ENCODE assay signal across 26 cellular contexts in genomic region chr20:25464501-25465204, GRCh38. TPM values are rescaled to one million over a fixed set of nuclear protein-coding genes. Genes with fewer than 3 reads are reported as not detected.
DNase-seq lines count a peak whose midpoint lies in the region; ATAC-seq, FAIRE-seq and TF ChIP-seq lines count a peak whose summit lies in the region.
"Had no signal": no experiment of that assay in that cellular context is flagged by ENCODE, and none has a peak within 500 bp of the region (broad histone marks: within the 10 kb centered on the region; RNA-seq: fewer than 3 reads in every experiment).

No MANE protein-coding gene starts in this region.

- no peak overlapping the region for H3K4me3 Mint-ChIP-seq in GM23338
- H3K4me3 Mint-ChIP-seq in neural crest cell: no peak overlapping the region
- no peak overlapping the region for H3K4me3 Mint-ChIP-seq in MCF 10A (ENCODE audit: unreplicated experiment)
- H3K4me3 Mint-ChIP-seq: activated CD4-positive, alpha-beta memory T cell treated with anti-CD3 and anti-CD28 coated beads for 36 hours; activated naive CD8-positive, alpha-beta T cell treated with anti-CD3 and anti-CD28 coated beads, Interleukin-2, amount 10 ng/mL, durations not matched to agents 7 days and 5 days; naive thymus-derived CD4-positive, alpha-beta T cell; stimulated activated effector memory CD8-positive, alpha-beta T cell treated with anti-CD3 and anti-CD28 coated beads, Interleukin-12 subunit alpha, Interleukin-12 subunit beta, amount 100 ng/mL, for 72 hours had no signal

- H3F3A ChIP-seq in GM23338 (replicated peaks; ENCODE audit: low read depth): no peaks in the 10 kb centered on the region

- no peak overlapping the region for H2AFZ ChIP-seq in GM23338

- H3K4me2 ChIP-seq in GM23338: no peak overlapping the region

- H3K9me3 Mint-ChIP-seq in GM23338: no peaks in the 10 kb centered on the region; the same call in 2 of the 3 replicates
- H3K9me3 Mint-ChIP-seq in neural crest cell: no peaks in the 10 kb centered on the region
- H3K9me3 Mint-ChIP-seq in MCF 10A (ENCODE audit: unreplicated experiment): no peaks in the 10 kb centered on the region
- H3K9me3 Mint-ChIP-seq: activated CD4-positive, alpha-beta memory T cell treated with anti-CD3 and anti-CD28 coated beads for 36 hours; activated naive CD8-positive, alpha-beta T cell treated with anti-CD3 and anti-CD28 coated beads, Interleukin-2, amount 10 ng/mL, durations not matched to agents 7 days and 5 days; activated T-helper 2 cell treated with anti-CD3 and anti-CD28 coated beads, Interferon-gamma antibody, Interleukin-2, Interleukin-4, amounts not matched to agents 10 μg/mL and 5 μg/mL and 100 μg/mL, durations not matched to agents 14 hours and 24 hours and 36 hours; naive thymus-derived CD4-positive, alpha-beta T cell; stimulated activated effector memory CD8-positive, alpha-beta T cell treated with anti-CD3 and anti-CD28 coated beads, Interleukin-12 subunit alpha, Interleukin-12 subunit beta, amount 100 ng/mL, for 72 hours had no signal

- DNase-seq in AG10803 (ENCODE audit: low read depth): peak; percentile 13
- no peak for DNase-seq in GM23338 (ENCODE audit: low spot score)
- no peak for DNase-seq in bronchial epithelial cell (ENCODE audit: low read depth)
- DNase-seq in neural crest cell (ENCODE audit: low read depth, low spot score): no peak
- DNase-seq in MCF 10A (ENCODE audit: unreplicated experiment): no peak
- DNase-seq in DMS53 (lab: John Stamatoyannopoulos, UW): no peak
- DNase-seq: activated CD4-positive, alpha-beta memory T cell treated with anti-CD3 and anti-CD28 coated beads for 36 hours; activated CD4-positive, CD25-positive, alpha-beta regulatory T cell treated with anti-CD3 and anti-CD28 coated beads, Interleukin-2, amount 50 U/mL, for 72 hours; activated CD8-positive, alpha-beta memory T cell treated with anti-CD3 and anti-CD28 coated beads, Interleukin-2, amount 50 U/mL, for 4 hours; activated naive CD8-positive, alpha-beta T cell treated with anti-CD3 and anti-CD28 coated beads, Interleukin-2, amount 10 ng/mL, durations not matched to agents 7 days and 5 days; EL; naive thymus-derived CD4-positive, alpha-beta T cell; NCI-H1092 treated with DMSO at 0.1 percent for 48 hours; NCI-H2029 treated with DMSO at 0.1 percent for 48 hours; NCI-H226; stimulated activated CD4-positive, alpha-beta T cell treated with anti-CD3 and anti-CD28 coated beads, Interleukin-12 subunit alpha, Interleukin-12 subunit beta, amount 100 ng/mL, for 4 hours; stimulated activated CD4-positive, alpha-beta T cell treated with anti-CD3 and anti-CD28 coated beads, Interleukin-4, amount 100 ng/mL, for 1 hour; T-helper 2 cell; trophoblast cell had no signal

- H4K20me1 ChIP-seq in GM23338 (replicated peaks; ENCODE audit: insufficient read depth): no peaks in the 10 kb centered on the region; the same call in 1 of the 2 replicates

- H3K27me3 Mint-ChIP-seq in GM23338 (ENCODE audit: insufficient read depth, low read depth, poor library complexity) (peaks cover 16% of the 10 kb centered on the region), neural crest cell (ENCODE audit: low read depth) (no peaks in the 10 kb centered on the region), MCF 10A (ENCODE audit: insufficient read depth, unreplicated experiment) (peaks cover 12% of the 10 kb centered on the region)
- H3K27me3 Mint-ChIP-seq: activated CD4-positive, alpha-beta memory T cell treated with anti-CD3 and anti-CD28 coated beads for 36 hours; activated naive CD8-positive, alpha-beta T cell treated with anti-CD3 and anti-CD28 coated beads, Interleukin-2, amount 10 ng/mL, durations not matched to agents 7 days and 5 days; naive thymus-derived CD4-positive, alpha-beta T cell had no signal

- H3K27me3 ChIP-seq in GM23338 (ENCODE audit: insufficient read depth): no peaks in the 10 kb centered on the region
- no peaks in the 10 kb centered on the region for H3K27me3 ChIP-seq in bronchial epithelial cell (ENCODE audit: control insufficient read depth, insufficient read depth, low read length)
- H3K27me3 ChIP-seq: ascending aorta had no signal

- no TSS peak for BruUV-seq in MCF 10A (replicated peaks; lab: Mats Ljungman, UMichigan)

- no peak for ATAC-seq in GM23338
- no peak for ATAC-seq in HG02798 (IDR thresholded peaks at IDR 0.05; ENCODE audit: poor library complexity, unreplicated experiment)
- ATAC-seq: GM12878; naive thymus-derived CD4-positive, alpha-beta T cell; stimulated activated effector memory CD8-positive, alpha-beta T cell treated with anti-CD3 and anti-CD28 coated beads, Interleukin-12 subunit alpha, Interleukin-12 subunit beta, amount 100 ng/mL, for 72 hours had no signal

- H3K36me3 Mint-ChIP-seq in GM23338 (ENCODE audit: low read depth): peaks cover 58% of the 10 kb centered on the region
- H3K36me3 Mint-ChIP-seq in neural crest cell (ENCODE audit: low read depth): peaks cover 7% of the 10 kb centered on the region
- no peaks in the 10 kb centered on the region for H3K36me3 Mint-ChIP-seq in MCF 10A (ENCODE audit: insufficient read depth, unreplicated experiment)
- H3K36me3 Mint-ChIP-seq: activated CD4-positive, alpha-beta memory T cell treated with anti-CD3 and anti-CD28 coated beads for 36 hours; activated naive CD8-positive, alpha-beta T cell treated with anti-CD3 and anti-CD28 coated beads, Interleukin-2, amount 10 ng/mL, durations not matched to agents 7 days and 5 days; naive thymus-derived CD4-positive, alpha-beta T cell; stimulated activated effector memory CD8-positive, alpha-beta T cell treated with anti-CD3 and anti-CD28 coated beads, Interleukin-12 subunit alpha, Interleukin-12 subunit beta, amount 100 ng/mL, for 72 hours had no signal

- no peaks in the 10 kb centered on the region for H3K4me1 Mint-ChIP-seq in GM23338
- no peaks in the 10 kb centered on the region for H3K4me1 Mint-ChIP-seq in neural crest cell
- H3K4me1 Mint-ChIP-seq in MCF 10A (ENCODE audit: insufficient read depth, unreplicated experiment): no peaks in the 10 kb centered on the region
- H3K4me1 Mint-ChIP-seq: stimulated activated effector memory CD8-positive, alpha-beta T cell treated with anti-CD3 and anti-CD28 coated beads, Interleukin-12 subunit alpha, Interleukin-12 subunit beta, amount 100 ng/mL, for 72 hours had no signal

- TF ChIP-seq CTCF in AG10803 (conservative IDR thresholded peaks at IDR 0.05; ENCODE audit: low read length) (no peak), GM23338 (conservative IDR thresholded peaks at IDR 0.05; ENCODE audit: low read depth in 2 of 2) (no peak), bronchial epithelial cell (IDR thresholded peaks at IDR 0.05; ENCODE audit: insufficient read depth, low read length, severe bottlenecking) (no peak), neural crest cell (conservative IDR thresholded peaks at IDR 0.05) (no peak), MCF 10A (IDR thresholded peaks at IDR 0.05; ENCODE audit: unreplicated experiment) (no peak)

- CTCF ChIA-PET in MCF 10A (lab: Yijun Ruan, JAX): interaction anchor here (0.6 to 4.1 kb wide), 2 partner anchors 26 to 76 kb away, joined by 4 to 25 read pairs; no protein-coding TSS in a partner anchor

- H3K4me3 ChIP-seq in AG10803 (ENCODE audit: low read length): no peak overlapping the region
- H3K4me3 ChIP-seq in GM23338: no peak overlapping the region
- no peak overlapping the region for H3K4me3 ChIP-seq in bronchial epithelial cell (ENCODE audit: low read depth, low read length)
- H3K4me3 ChIP-seq: ascending aorta, GM12878 had no signal

- H3K4me1 ChIP-seq in GM23338 (ENCODE audit: insufficient read depth): no peaks in the 10 kb centered on the region
- H3K4me1 ChIP-seq: ascending aorta had no signal

- no peaks in the 10 kb centered on the region for H3K79me2 ChIP-seq in GM23338 (replicated peaks; ENCODE audit: insufficient read depth)

- POLR2A ChIA-PET in MCF 10A (lab: Yijun Ruan, JAX): no interaction called here

- no peak overlapping the region for H3K27ac ChIP-seq in GM23338 (ENCODE audit: low read depth)
- H3K27ac ChIP-seq: ascending aorta, C4-2B had no signal

- peaks cover 5% of the 10 kb centered on the region; the same call in 1 of the 2 replicates for H3K36me3 ChIP-seq in GM23338 (ENCODE audit: insufficient read depth)
- no peaks in the 10 kb centered on the region for H3K36me3 ChIP-seq in bronchial epithelial cell (ENCODE audit: control insufficient read depth, insufficient read depth, low read length)

- peak; percentile 18 for FAIRE-seq in bronchial epithelial cell (lab: Jason Lieb, UNC)
- FAIRE-seq: GM12878, H1 had no signal

- H3K27ac Mint-ChIP-seq in GM23338 (peak overlapping the region; percentile 56; the same call in 1 of the 2 replicates), neural crest cell (ENCODE audit: unreplicated experiment) (peak overlapping the region; percentile 92), MCF 10A (ENCODE audit: low read depth, unreplicated experiment) (no peak overlapping the region)
- H3K27ac Mint-ChIP-seq: activated CD4-positive, alpha-beta memory T cell treated with anti-CD3 and anti-CD28 coated beads for 36 hours; activated naive CD8-positive, alpha-beta T cell treated with anti-CD3 and anti-CD28 coated beads, Interleukin-2, amount 10 ng/mL, durations not matched to agents 7 days and 5 days; activated T-helper 2 cell treated with anti-CD3 and anti-CD28 coated beads, Interferon-gamma antibody, Interleukin-2, Interleukin-4, amounts not matched to agents 10 μg/mL and 5 μg/mL and 100 μg/mL, durations not matched to agents 14 hours and 24 hours and 36 hours; naive thymus-derived CD4-positive, alpha-beta T cell; stimulated activated effector memory CD8-positive, alpha-beta T cell treated with anti-CD3 and anti-CD28 coated beads, Interleukin-12 subunit alpha, Interleukin-12 subunit beta, amount 100 ng/mL, for 72 hours had no signal

- H3K9me2 ChIP-seq in GM23338 (ENCODE audit: insufficient read depth): no peaks in the 10 kb centered on the region

- intact Hi-C loops in MCF 10A (cut with micrococcal nuclease): no loop called here

TF ChIP-seq in GM23338, 12 proteins besides CTCF, POLR2A, EP300 and RAD21 (continues in another document):
- TF ChIP-seq NANOG (IDR thresholded peaks at IDR 0.05; ENCODE audit: borderline replicate concordance): no peak
- TF ChIP-seq, protein P1, sequence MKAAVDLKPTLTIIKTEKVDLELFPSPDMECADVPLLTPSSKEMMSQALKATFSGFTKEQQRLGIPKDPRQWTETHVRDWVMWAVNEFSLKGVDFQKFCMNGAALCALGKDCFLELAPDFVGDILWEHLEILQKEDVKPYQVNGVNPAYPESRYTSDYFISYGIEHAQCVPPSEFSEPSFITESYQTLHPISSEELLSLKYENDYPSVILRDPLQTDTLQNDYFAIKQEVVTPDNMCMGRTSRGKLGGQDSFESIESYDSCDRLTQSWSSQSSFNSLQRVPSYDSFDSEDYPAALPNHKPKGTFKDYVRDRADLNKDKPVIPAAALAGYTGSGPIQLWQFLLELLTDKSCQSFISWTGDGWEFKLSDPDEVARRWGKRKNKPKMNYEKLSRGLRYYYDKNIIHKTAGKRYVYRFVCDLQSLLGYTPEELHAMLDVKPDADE (IDR thresholded peaks at IDR 0.05): no peak
- TF ChIP-seq JUNB (IDR thresholded peaks at IDR 0.05; ENCODE audit: unreplicated experiment): no peak

RNA-seq across cellular contexts. Expression of gene GINS1, which starts 57.2 kb away (rescaled TPM):
- total RNA-seq in GM23338 (2014; rRNA removed; shearing (Covaris generic)): 62.5 and 65.4 TPM in 2 replicates
- polyA plus RNA-seq in GM23338 (2016; fragmentation: Nextera tagmentation; extraction: Ambion mirVana): 31.7 and 32.0 TPM in 2 replicates
- total RNA-seq in bronchial epithelial cell (1.1 and 1.4 TPM in 2 replicates), neural crest cell (53.9 and 56.5 TPM in 2 replicates), MCF 10A (2022) (5.2 and 6.0 TPM in 2 replicates)
- total RNA-seq: ascending aorta had no signal
